In genomic region chr10:118463740-118464139, GRCh38 we compare ENCODE assay signal across 21 cellular contexts.
DNase-seq lines count a peak whose midpoint lies in the region; ATAC-seq, FAIRE-seq and TF ChIP-seq lines count a peak whose summit lies in the region.
"Had no signal": no experiment of that assay in that cellular context is flagged by ENCODE, and none has a peak within 500 bp of the region (broad histone marks: within the 10 kb centered on the region; RNA-seq: fewer than 3 reads in every experiment).

No MANE protein-coding gene starts in this region.

- H2BK120ac ChIP-seq in mesendoderm (ENCODE audit: low read depth, low read length): no peak overlapping the region

- no peak overlapping the region for H3K18ac ChIP-seq in mesendoderm (ENCODE audit: low read length)

- no peak overlapping the region for H3K23ac ChIP-seq in mesendoderm (ENCODE audit: low read length)

- TF ChIP-seq POLR2A in right lobe of liver (IDR thresholded peaks at IDR 0.05): no peak

- no peaks in the 10 kb centered on the region for H3K79me1 ChIP-seq in mesendoderm (ENCODE audit: low read length)

- no peak overlapping the region for H3K56ac ChIP-seq in mesendoderm (ENCODE audit: low read length)

- H4K5ac ChIP-seq in mesendoderm (ENCODE audit: low read length): no peak overlapping the region

- no peaks in the 10 kb centered on the region for H3K36me3 ChIP-seq in bronchial epithelial cell (ENCODE audit: control insufficient read depth, insufficient read depth, low read length)
- no peaks in the 10 kb centered on the region for H3K36me3 ChIP-seq in mesendoderm (ENCODE audit: control insufficient read depth, insufficient read depth, low read length)
- H3K36me3 ChIP-seq in right lobe of liver: no peaks in the 10 kb centered on the region
- H3K36me3 ChIP-seq: BLaER1 treated with 17β-estradiol and CSF1 and Interleukin-3, amounts not matched to agents 10 nM and 100 nM had no signal

- no peak overlapping the region for H3K4ac ChIP-seq in mesendoderm (ENCODE audit: low read depth, low read length)

- H3K9ac ChIP-seq in mesendoderm (ENCODE audit: low read length): no peak overlapping the region
- H3K9ac ChIP-seq: BLaER1 treated with 17β-estradiol and CSF1 and Interleukin-3, amounts not matched to agents 10 nM and 100 nM had no signal

- H4K8ac ChIP-seq in mesendoderm (ENCODE audit: low read depth, low read length): no peak overlapping the region

- H3K36me3 Mint-ChIP-seq in stimulated activated effector memory CD8-positive, alpha-beta T cell treated with anti-CD3 and anti-CD28 coated beads, Interleukin-12 subunit alpha, Interleukin-12 subunit beta, amount 100 ng/mL, for 72 hours: no peaks in the 10 kb centered on the region
- H3K36me3 Mint-ChIP-seq: CD8-positive, alpha-beta T cell had no signal

- no peaks in the 10 kb centered on the region for H3K9me3 ChIP-seq in right lobe of liver
- H3K9me3 ChIP-seq: A549; BLaER1 treated with 17β-estradiol and CSF1 and Interleukin-3, amounts not matched to agents 10 nM and 100 nM; Caco-2 had no signal

- no peak overlapping the region for H2AK5ac ChIP-seq in mesendoderm (ENCODE audit: low read length)

- no peak for DNase-seq in bronchial epithelial cell (ENCODE audit: low read depth)
- DNase-seq in mesendoderm: peak; percentile 52
- no peak for DNase-seq in stimulated activated effector memory CD8-positive, alpha-beta T cell treated with anti-CD3 and anti-CD28 coated beads, Interleukin-12 subunit alpha, Interleukin-12 subunit beta, amount 100 ng/mL, for 72 hours (ENCODE audit: low spot score in 2 of 2)
- no peak for DNase-seq in NCI-H510A treated with DMSO at 0.1 percent for 48 hours (lab: John Stamatoyannopoulos, UW)
- no peak for DNase-seq in right lobe of liver
- DNase-seq: AML-193; Caco-2; Calu3; CD4-positive, alpha-beta T cell; CD8-positive, alpha-beta T cell; DMS79 treated with DMSO at 0.1 percent for 48 hours; GF-D8 had no signal

- H2BK5ac ChIP-seq in mesendoderm (ENCODE audit: low read length): no peak overlapping the region

- H3K27ac ChIP-seq in mesendoderm (ENCODE audit: low read depth, low read length): no peak overlapping the region
- H3K27ac ChIP-seq in right lobe of liver: no peak overlapping the region
- H3K27ac ChIP-seq: 22Rv1; A549; BLaER1 treated with 17β-estradiol and CSF1 and Interleukin-3, amounts not matched to agents 10 nM and 100 nM; C4-2B had no signal

- no peaks in the 10 kb centered on the region for H3K9me3 Mint-ChIP-seq in stimulated activated effector memory CD8-positive, alpha-beta T cell treated with anti-CD3 and anti-CD28 coated beads, Interleukin-12 subunit alpha, Interleukin-12 subunit beta, amount 100 ng/mL, for 72 hours
- H3K9me3 Mint-ChIP-seq: CD4-positive, alpha-beta T cell; CD8-positive, alpha-beta T cell had no signal

- H3K4me3 ChIP-seq in bronchial epithelial cell (ENCODE audit: low read depth, low read length): no peak overlapping the region
- H3K4me3 ChIP-seq in mesendoderm (ENCODE audit: low read length): no peak overlapping the region
- no peak overlapping the region for H3K4me3 ChIP-seq in right lobe of liver
- H3K4me3 ChIP-seq: A549; BLaER1 treated with 17β-estradiol and CSF1 and Interleukin-3, amounts not matched to agents 10 nM and 100 nM had no signal

- ATAC-seq in stimulated activated effector memory CD8-positive, alpha-beta T cell treated with anti-CD3 and anti-CD28 coated beads, Interleukin-12 subunit alpha, Interleukin-12 subunit beta, amount 100 ng/mL, for 72 hours: peak; percentile 29
- no peak for ATAC-seq in GM18517 (IDR thresholded peaks at IDR 0.05; ENCODE audit: unreplicated experiment)
- ATAC-seq in right lobe of liver: no peak
- ATAC-seq: A549; CD8-positive, alpha-beta T cell had no signal

- TF ChIP-seq CTCF in bronchial epithelial cell (IDR thresholded peaks at IDR 0.05; ENCODE audit: insufficient read depth, low read length, severe bottlenecking) (no peak), right lobe of liver (IDR thresholded peaks at IDR 0.05) (no peak)

- intact Hi-C loops in right lobe of liver (cut with DNase I): no loop called here

- no peak overlapping the region for H2BK15ac ChIP-seq in mesendoderm (replicated peaks; ENCODE audit: low read depth)

- H3K4me1 ChIP-seq in mesendoderm (ENCODE audit: control insufficient read depth, low read depth, low read length) (peaks cover 2% of the 10 kb centered on the region), right lobe of liver (peaks cover 0 to 6% (median 3%) of the 10 kb centered on the region in 4 donors)
- H3K4me1 ChIP-seq: A549; BLaER1 treated with 17β-estradiol and CSF1 and Interleukin-3, amounts not matched to agents 10 nM and 100 nM had no signal

- peak; percentile 93 for FAIRE-seq in bronchial epithelial cell (lab: Jason Lieb, UNC)
- FAIRE-seq: A549, D721Med, G401.6, GM12891 had no signal

- H3K4me2 ChIP-seq in mesendoderm (ENCODE audit: low read length): no peak overlapping the region
- H3K4me2 ChIP-seq: A549; BLaER1 treated with 17β-estradiol and CSF1 and Interleukin-3, amounts not matched to agents 10 nM and 100 nM had no signal

- H3K27me3 ChIP-seq in bronchial epithelial cell (ENCODE audit: control insufficient read depth, insufficient read depth, low read length) (peaks cover 2% of the 10 kb centered on the region), mesendoderm (ENCODE audit: insufficient read depth, low read length, poor library complexity) (no peaks in the 10 kb centered on the region), right lobe of liver (no peaks in the 10 kb centered on the region)
- H3K27me3 ChIP-seq: BLaER1 treated with 17β-estradiol and CSF1 and Interleukin-3, amounts not matched to agents 10 nM and 100 nM had no signal

- H3K79me2 ChIP-seq in mesendoderm (ENCODE audit: control insufficient read depth, insufficient read depth, low read length): no peaks in the 10 kb centered on the region

- WGBS in mesendoderm (ENCODE audit: extremely low coverage, insufficient coverage, low lambda C conversion rate): no CpG with 5 or more reads among the region's 1 CpG
- no CpG with 5 or more reads among the region's 1 CpG for WGBS in right lobe of liver (ENCODE audit: insufficient coverage, low coverage, low lambda C conversion rate, missing lambda C conversion rate)

- H3K4me3 Mint-ChIP-seq in stimulated activated effector memory CD8-positive, alpha-beta T cell treated with anti-CD3 and anti-CD28 coated beads, Interleukin-12 subunit alpha, Interleukin-12 subunit beta, amount 100 ng/mL, for 72 hours: no peak overlapping the region
- H3K4me3 Mint-ChIP-seq: B cell; CD4-positive, alpha-beta T cell; CD8-positive, alpha-beta T cell had no signal

- no peak overlapping the region for H3K27ac Mint-ChIP-seq in stimulated activated effector memory CD8-positive, alpha-beta T cell treated with anti-CD3 and anti-CD28 coated beads, Interleukin-12 subunit alpha, Interleukin-12 subunit beta, amount 100 ng/mL, for 72 hours
- H3K27ac Mint-ChIP-seq: B cell; CD4-positive, alpha-beta T cell; CD8-positive, alpha-beta T cell had no signal

- H3K4me1 Mint-ChIP-seq in stimulated activated effector memory CD8-positive, alpha-beta T cell treated with anti-CD3 and anti-CD28 coated beads, Interleukin-12 subunit alpha, Interleukin-12 subunit beta, amount 100 ng/mL, for 72 hours: peaks cover 6% of the 10 kb centered on the region
